Comparison of ENCODE assay signal across 15 cellular contexts in the genomic region with DNA sequence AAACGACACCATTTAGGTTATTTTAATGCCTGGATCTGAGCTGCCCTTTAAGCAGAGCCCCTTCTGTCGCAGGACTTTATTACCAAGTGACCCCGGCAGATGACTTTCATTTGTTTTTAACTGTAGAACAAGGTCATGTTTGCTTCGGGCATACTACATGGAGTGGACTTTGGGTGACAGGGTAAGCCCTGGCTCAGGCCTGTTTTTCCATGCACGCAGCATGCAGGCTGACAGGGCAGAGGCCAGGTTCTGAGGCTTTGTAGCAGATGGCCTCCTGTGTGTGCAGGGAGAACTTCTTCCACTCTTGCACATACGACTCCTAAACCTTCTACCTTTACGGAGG.
"Had no signal": no experiment of that assay in that cellular context is flagged by ENCODE, and none has a peak within 500 bp of the region (broad histone marks: within the 10 kb centered on the region; RNA-seq: fewer than 3 reads in every experiment).

No MANE protein-coding gene starts in this region.

- ATAC-seq: foreskin keratinocyte; naive thymus-derived CD4-positive, alpha-beta T cell had no signal

- H3K9me3 ChIP-seq: breast epithelium, neutrophil, testis had no signal

- H3K27me3 ChIP-seq: breast epithelium, foreskin keratinocyte, neutrophil, testis had no signal

- H3K36me3 ChIP-seq: breast epithelium had no signal

- DNase-seq: activated CD4-positive, alpha-beta T cell treated with anti-CD3 and anti-CD28 coated beads, Interleukin-2, amount 10 ng/mL, durations not matched to agents 7 days and 5 days; activated CD4-positive, CD25-positive, alpha-beta regulatory T cell; activated effector memory CD4-positive, alpha-beta T cell treated with Interleukin-2 at 50 U/mL for 16 hours; activated T-cell treated with anti-CD3 and anti-CD28 coated beads for 4 hours; amygdala; foreskin keratinocyte; midbrain; naive thymus-derived CD4-positive, alpha-beta T cell; stimulated activated CD4-positive, alpha-beta T cell treated with anti-CD3 and anti-CD28 coated beads, Interleukin-12 subunit alpha, Interleukin-12 subunit beta, amount 100 ng/mL, for 4 hours; stimulated activated naive CD4-positive, alpha-beta T cell; T-helper 2 cell; testis had no signal

- H3K27ac ChIP-seq: breast epithelium, foreskin keratinocyte, neutrophil, testis had no signal

- H3K4me3 ChIP-seq: breast epithelium, lung, testis had no signal

- H3K4me1 ChIP-seq: breast epithelium, foreskin keratinocyte, testis had no signal
